1 cellular context compared by ENCODE assay signal in genomic region chr12:82358200-82359114, GRCh38.
TF ChIP-seq lines count a peak whose summit lies in the region.

CCDC59 (minus strand) TSS chr12:82358387; CDS start chr12:82358376, 11 bp downstream.
METTL25 (plus strand) TSS chr12:82358529; CDS start chr12:82358566, 37 bp downstream.

TF ChIP-seq in GM12878, 131 proteins besides CTCF, POLR2A, EP300 and RAD21 (continued from another document):
- TF ChIP-seq ZNF384 (IDR thresholded peaks at IDR 0.05; ENCODE audit: borderline replicate concordance, low read depth, low read length): peak; percentile 46; the same call in 1 of the 2 replicates
- peak; percentile 99 for TF ChIP-seq POLR2AphosphoS2 (IDR thresholded peaks at IDR 0.05; ENCODE audit: low read depth, low read length)
- peak; percentile 40; the same call in 1 of the 2 replicates for TF ChIP-seq TCF12 (IDR thresholded peaks at IDR 0.05; ENCODE audit: low read depth, low read length)
- TF ChIP-seq TARDBP (IDR thresholded peaks at IDR 0.05; ENCODE audit: borderline replicate concordance): peak; percentile 87; the same call in 1 of the 2 replicates
- peak; percentile 99 for TF ChIP-seq PML (IDR thresholded peaks at IDR 0.05; ENCODE audit: low read length)
- TF ChIP-seq ZNF274 (IDR thresholded peaks at IDR 0.05; ENCODE audit: insufficient read depth, insufficient read length): no peak
- TF ChIP-seq SREBF2 (IDR thresholded peaks at IDR 0.05; ENCODE audit: low read length): no peak
- TF ChIP-seq PBX3 (IDR thresholded peaks at IDR 0.05; ENCODE audit: insufficient replicate concordance, low read depth, low read length): no peak
- TF ChIP-seq SMC3 (IDR thresholded peaks at IDR 0.05; ENCODE audit: borderline replicate concordance, low read length): peak; percentile 33
- peak; percentile 84 for TF ChIP-seq RELA (IDR thresholded peaks at IDR 0.05; ENCODE audit: borderline replicate concordance, partially characterized antibody)
- TF ChIP-seq NR2C1 (IDR thresholded peaks at IDR 0.05): peak; percentile 82
- TF ChIP-seq ZNF207 (IDR thresholded peaks at IDR 0.05; ENCODE audit: borderline replicate concordance): peak; percentile 100
- peak; percentile 73; the same call in 1 of the 2 replicates for TF ChIP-seq ZNF687 (IDR thresholded peaks at IDR 0.05)
- TF ChIP-seq YBX1 (IDR thresholded peaks at IDR 0.05): no peak
- peak; percentile 77; the same call in 1 of the 2 replicates for TF ChIP-seq NKRF (conservative IDR thresholded peaks at IDR 0.05)
- TF ChIP-seq CHD1 (IDR thresholded peaks at IDR 0.05; ENCODE audit: low read depth, low read length): no peak
- 0 out of 2 replicates have a peak, but pooled peaks have one; percentile 50 for TF ChIP-seq HSF1 (IDR thresholded peaks at IDR 0.05; ENCODE audit: low read depth, low read length)
- no peak; the same call in 1 of the 2 replicates for TF ChIP-seq RBBP5 (conservative IDR thresholded peaks at IDR 0.05)
- TF ChIP-seq NR2C2 (IDR thresholded peaks at IDR 0.05; ENCODE audit: borderline replicate concordance, control insufficient read depth, insufficient read length, low read depth): peak; percentile 100
- TF ChIP-seq IKZF2 (IDR thresholded peaks at IDR 0.05): peak; percentile 86 to 90
- no peak for TF ChIP-seq TCF7 (IDR thresholded peaks at IDR 0.05; ENCODE audit: borderline replicate concordance)
- no peak for TF ChIP-seq BCLAF1 (IDR thresholded peaks at IDR 0.05)
- peak; percentile 53 for TF ChIP-seq E2F4 (IDR thresholded peaks at IDR 0.05; ENCODE audit: low read depth, low read length)
- peak; percentile 89 for TF ChIP-seq MXI1 (IDR thresholded peaks at IDR 0.05; ENCODE audit: low read depth, low read length)
- peak; percentile 77 for TF ChIP-seq E4F1 (IDR thresholded peaks at IDR 0.05; ENCODE audit: borderline replicate concordance, partially characterized antibody)
- peak; percentile 95; the same call in 1 of the 2 replicates for TF ChIP-seq ESRRA (IDR thresholded peaks at IDR 0.05; ENCODE audit: low read length)
- TF ChIP-seq FOS (IDR thresholded peaks at IDR 0.05; ENCODE audit: borderline replicate concordance, extremely low read depth, insufficient read length): no peak
- 0 out of 2 replicates have a peak, but pooled peaks have one; percentile 54 for TF ChIP-seq FOXM1 (IDR thresholded peaks at IDR 0.05; ENCODE audit: low read depth, low read length)
- peak; percentile 100 for TF ChIP-seq CREM (IDR thresholded peaks at IDR 0.05; ENCODE audit: low read depth)
- no peak for TF ChIP-seq CBX3 (IDR thresholded peaks at IDR 0.05; ENCODE audit: borderline replicate concordance, low read depth)
- peak; percentile 79 for TF ChIP-seq IRF4 (IDR thresholded peaks at IDR 0.05; ENCODE audit: low read depth, low read length)
- TF ChIP-seq ZBED1 (IDR thresholded peaks at IDR 0.05; ENCODE audit: borderline replicate concordance): peak; percentile 78; the same call in 1 of the 2 replicates
- TF ChIP-seq SKIL (IDR thresholded peaks at IDR 0.05; ENCODE audit: low read depth, poor library complexity, severe bottlenecking): peak; percentile 79
- TF ChIP-seq TBL1XR1 (IDR thresholded peaks at IDR 0.05; ENCODE audit: low read depth, low read length): peak; percentile 89
- TF ChIP-seq ZBTB4 (CRISPR knock-in tag; IDR thresholded peaks at IDR 0.05): no peak
